In genomic region chr17:80967404-80967872, GRCh38 we compare ENCODE assay signal across 1 cellular context.
TF ChIP-seq lines count a peak whose summit lies in the region.

No MANE protein-coding gene starts in this region.

TF ChIP-seq in HepG2, 621 proteins besides CTCF, POLR2A, EP300 and RAD21 (continued from another document and continues in another):
- no peak for TF ChIP-seq TFDP2 (CRISPR knock-in tag; IDR thresholded peaks at IDR 0.05)
- no peak for TF ChIP-seq ZFX (CRISPR knock-in tag; IDR thresholded peaks at IDR 0.05; ENCODE audit: low read depth)
- no peak for TF ChIP-seq ZNF142 (CRISPR knock-in tag; IDR thresholded peaks at IDR 0.05)
- TF ChIP-seq CBX5 (CRISPR knock-in tag; IDR thresholded peaks at IDR 0.05; ENCODE audit: borderline replicate concordance) = no peak
- no peak for TF ChIP-seq RFX3 (CRISPR knock-in tag; IDR thresholded peaks at IDR 0.05)
- no peak for TF ChIP-seq ZNF512 (CRISPR knock-in tag; IDR thresholded peaks at IDR 0.05)
- no peak for TF ChIP-seq ARHGAP35 (CRISPR knock-in tag; IDR thresholded peaks at IDR 0.05; ENCODE audit: borderline replicate concordance)
- TF ChIP-seq MLXIP (CRISPR knock-in tag; IDR thresholded peaks at IDR 0.05; ENCODE audit: borderline replicate concordance) = no peak
- no peak for TF ChIP-seq KLF13 (CRISPR knock-in tag; IDR thresholded peaks at IDR 0.05)
- TF ChIP-seq PTBP1 (IDR thresholded peaks at IDR 0.05; ENCODE audit: low read depth, low read length, poor library complexity, severe bottlenecking) = no peak
- TF ChIP-seq DRAP1 (CRISPR knock-in tag; IDR thresholded peaks at IDR 0.05) = no peak
- no peak for TF ChIP-seq IRF2 (CRISPR knock-in tag; IDR thresholded peaks at IDR 0.05)
- TF ChIP-seq DBP (CRISPR knock-in tag; IDR thresholded peaks at IDR 0.05; ENCODE audit: not compliant biosample characterization) = no peak
- TF ChIP-seq SNAPC5 (CRISPR knock-in tag; IDR thresholded peaks at IDR 0.05; ENCODE audit: borderline replicate concordance) = no peak
- TF ChIP-seq ZBTB44 (CRISPR knock-in tag; IDR thresholded peaks at IDR 0.05) = no peak
- TF ChIP-seq ZNF646 (CRISPR knock-in tag; IDR thresholded peaks at IDR 0.05) = no peak
- TF ChIP-seq ZNF484 (CRISPR knock-in tag; IDR thresholded peaks at IDR 0.05; ENCODE audit: borderline replicate concordance, low read depth) = no peak
- peak; percentile 61; the same call in 1 of the 2 replicates for TF ChIP-seq AKAP8 (CRISPR knock-in tag; IDR thresholded peaks at IDR 0.05)
- TF ChIP-seq SSRP1 (CRISPR knock-in tag; IDR thresholded peaks at IDR 0.05) = no peak
- TF ChIP-seq CBFB (CRISPR knock-in tag; IDR thresholded peaks at IDR 0.05) = no peak
- no peak for TF ChIP-seq ZNF572 (CRISPR knock-in tag; IDR thresholded peaks at IDR 0.05)
- no peak for TF ChIP-seq TEAD2 (CRISPR knock-in tag; IDR thresholded peaks at IDR 0.05)
- no peak for TF ChIP-seq ZNF615 (CRISPR knock-in tag; IDR thresholded peaks at IDR 0.05; ENCODE audit: borderline replicate concordance)
- TF ChIP-seq HOXA3 (CRISPR knock-in tag; IDR thresholded peaks at IDR 0.05) = no peak
- no peak for TF ChIP-seq ONECUT2 (CRISPR knock-in tag; IDR thresholded peaks at IDR 0.05)
- TF ChIP-seq GABPB1 (CRISPR knock-in tag; IDR thresholded peaks at IDR 0.05) = 0 out of 2 replicates have a peak, but pooled peaks have one; percentile 4
- no peak for TF ChIP-seq ZBTB2 (CRISPR knock-in tag; IDR thresholded peaks at IDR 0.05; ENCODE audit: low read depth)
- TF ChIP-seq MYNN (CRISPR knock-in tag; IDR thresholded peaks at IDR 0.05; ENCODE audit: low read depth) = no peak
- TF ChIP-seq ZBTB7B (CRISPR knock-in tag; IDR thresholded peaks at IDR 0.05) = no peak
- no peak for TF ChIP-seq ATRX (CRISPR knock-in tag; IDR thresholded peaks at IDR 0.05; ENCODE audit: borderline replicate concordance)
- no peak for TF ChIP-seq PRPF4 (IDR thresholded peaks at IDR 0.05; ENCODE audit: low read depth, low read length, poor library complexity, severe bottlenecking)
- TF ChIP-seq ZKSCAN1 (IDR thresholded peaks at IDR 0.05; ENCODE audit: low read length) = no peak
- no peak for TF ChIP-seq PAWR (CRISPR knock-in tag; IDR thresholded peaks at IDR 0.05; ENCODE audit: borderline replicate concordance)
- no peak for TF ChIP-seq ZKSCAN5 (CRISPR knock-in tag; IDR thresholded peaks at IDR 0.05)
- no peak for TF ChIP-seq POLR2AphosphoS2 (IDR thresholded peaks at IDR 0.05; ENCODE audit: low read depth, low read length)
